Comparison of ENCODE assay signal across 19 cellular contexts in genomic region chrX:155923200-155923599, GRCh38.
"Had no signal": no experiment of that assay in that cellular context is flagged by ENCODE, and none has a peak within 500 bp of the region (broad histone marks: within the 10 kb centered on the region; RNA-seq: fewer than 3 reads in every experiment).

No MANE protein-coding gene starts in this region.

- H3K4me2 ChIP-seq: neural progenitor cell had no signal

- H3K4me1 ChIP-seq: foreskin keratinocyte, left lung, neural progenitor cell, sigmoid colon, tibial artery had no signal

- H2AFZ ChIP-seq: neural progenitor cell had no signal

- ATAC-seq: activated CD8-positive, alpha-beta T cell treated with anti-CD3 and anti-CD28 coated beads, Interleukin-2, amount 10 ng/mL, durations not matched to agents 7 days and 5 days; activated naive CD8-positive, alpha-beta T cell treated with anti-CD3 and anti-CD28 coated beads, Interleukin-2, amount 50 U/mL, for 24 hours; foreskin keratinocyte; left lung; naive thymus-derived CD8-positive, alpha-beta T cell; stimulated activated naive CD8-positive, alpha-beta T cell treated with anti-CD3 and anti-CD28 coated beads, Interleukin-15, Interleukin-2, amounts not matched to agents 100 U/mL and 50 U/mL, for 24 hours had no signal

- H3K27me3 ChIP-seq: foreskin keratinocyte, left lung, neural progenitor cell, sigmoid colon, tibial artery had no signal

- H3K4me3 ChIP-seq: left lung, neural progenitor cell, sigmoid colon, tibial artery had no signal

- H3K27ac ChIP-seq: foreskin keratinocyte, left lung, neural progenitor cell, sigmoid colon, tibial artery had no signal

- DNase-seq: activated CD4-positive, alpha-beta T cell treated with anti-CD3 and anti-CD28 coated beads for 1 hour; activated CD4-positive, alpha-beta T cell treated with anti-CD3 and anti-CD28 coated beads, Interleukin-2, amount 50 U/mL, for 1 hour; activated CD8-positive, alpha-beta T cell treated with anti-CD3 and anti-CD28 coated beads, Interleukin-2, amount 10 ng/mL, durations not matched to agents 7 days and 5 days; activated gamma-delta T cell; activated naive CD4-positive, alpha-beta T cell treated with anti-CD3 and anti-CD28 coated beads, Interleukin-2, amount 50 U/mL, for 16 hours; activated naive CD8-positive, alpha-beta T cell treated with anti-CD3 and anti-CD28 coated beads, Interleukin-2, amount 50 U/mL, for 24 hours; cerebellar nuclear complex; effector CD8-positive, alpha-beta T cell; erythroblast; foreskin keratinocyte; immature natural killer cell; kidney glomerular epithelial cell; left lung; naive thymus-derived CD8-positive, alpha-beta T cell; sigmoid colon; stimulated activated CD4-positive, alpha-beta T cell treated with anti-CD3 and anti-CD28 coated beads, Interleukin-4, amount 100 ng/mL, for 1 hour; stimulated activated naive CD8-positive, alpha-beta T cell treated with anti-CD3 and anti-CD28 coated beads, Interleukin-15, Interleukin-2, amounts not matched to agents 100 U/mL and 50 U/mL, for 24 hours; tibial artery had no signal

- H3K9me3 ChIP-seq: sigmoid colon, tibial artery had no signal
